9 cellular contexts compared by ENCODE assay signal in the genomic region with DNA sequence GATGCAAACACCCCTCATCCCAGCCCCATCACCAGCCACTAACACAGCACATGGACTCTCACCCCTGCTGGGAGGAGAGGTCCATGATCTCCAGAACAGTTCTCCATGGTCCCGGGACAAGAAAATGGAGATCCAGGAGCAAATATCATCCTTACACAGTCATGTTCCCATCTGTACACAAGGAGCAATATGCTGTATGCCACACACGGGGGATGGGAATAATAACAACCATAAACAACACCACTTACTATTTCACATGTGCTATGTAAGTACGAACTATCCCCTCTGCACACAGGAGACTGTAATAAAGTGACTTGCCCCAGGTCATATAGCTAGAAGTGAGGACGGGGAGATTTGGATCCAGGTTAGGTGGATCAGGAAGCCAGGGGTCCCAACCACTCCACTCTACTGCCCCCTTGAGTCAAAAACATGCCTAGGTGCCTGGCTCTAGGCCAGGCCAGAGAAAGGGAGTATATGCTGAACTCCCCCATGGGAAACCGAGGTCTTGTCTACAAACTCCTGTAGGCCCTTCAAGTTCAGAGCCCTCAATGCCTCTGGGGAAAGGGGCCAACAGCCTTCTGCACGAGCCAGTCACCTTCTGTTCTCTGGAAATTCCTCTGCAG. TPM values are rescaled to one million over a fixed set of nuclear protein-coding genes. Genes with fewer than 3 reads are reported as not detected.
DNase-seq lines count a peak whose midpoint lies in the region; ATAC-seq and TF ChIP-seq lines count a peak whose summit lies in the region.
"Had no signal": no experiment of that assay in that cellular context is flagged by ENCODE, and none has a peak within 500 bp of the region (broad histone marks: within the 10 kb centered on the region; RNA-seq: fewer than 3 reads in every experiment).

No MANE protein-coding gene starts in this region.

- TF ChIP-seq CTCF in BE2C (IDR thresholded peaks at IDR 0.05; ENCODE audit: low read depth, low read length), result peak; percentile 88
- peak; percentile 42 for TF ChIP-seq CTCF in GM20000 (IDR thresholded peaks at IDR 0.05; ENCODE audit: extremely low read depth, missing control alignments)
- peak in 5 of 6 experiments; percentile 6 to 47 (median 43) for TF ChIP-seq CTCF in Peyer's patch (IDR thresholded peaks at IDR 0.05)
- TF ChIP-seq CTCF in endothelial cell (IDR thresholded peaks at IDR 0.05; ENCODE audit: unreplicated experiment), result peak; percentile 50
- peak; percentile 60 for TF ChIP-seq CTCF in neural crest cell (conservative IDR thresholded peaks at IDR 0.05)
- peak in 1 of 2 donors; percentile 30 for TF ChIP-seq CTCF in suprapubic skin (IDR thresholded peaks at IDR 0.05)

- no peaks in the 10 kb centered on the region for H3K9me3 ChIP-seq in BE2C
- no peaks in the 10 kb centered on the region for H3K9me3 ChIP-seq in Peyer's patch
- H3K9me3 ChIP-seq in suprapubic skin, result no peaks in the 10 kb centered on the region

- H3K27ac Mint-ChIP-seq in endothelial cell (ENCODE audit: unreplicated experiment) (no peak overlapping the region), neural crest cell (ENCODE audit: unreplicated experiment) (no peak overlapping the region)

- H3K36me3 ChIP-seq in BE2C (no peaks in the 10 kb centered on the region), Peyer's patch (no peaks in the 10 kb centered on the region), suprapubic skin (no peaks in the 10 kb centered on the region)

- DNase-seq in BE2C (peak; percentile 64), GM20000 (ENCODE audit: low spot score) (no peak), Peyer's patch (peak in 1 of 3 donors; percentile 58), endothelial cell (ENCODE audit: low spot score) (peak; percentile 58), neural crest cell (ENCODE audit: low read depth, low spot score) (no peak), NCI-H1105 (lab: John Stamatoyannopoulos, UW) (no peak), suprapubic skin (ENCODE audit: low spot score in 2 of 2) (no peak)

- H3K27me3 ChIP-seq in BE2C (no peaks in the 10 kb centered on the region), Peyer's patch (no peaks in the 10 kb centered on the region), suprapubic skin (no peaks in the 10 kb centered on the region)

- no peak overlapping the region for H3K4me3 Mint-ChIP-seq in endothelial cell (ENCODE audit: unreplicated experiment)
- no peak overlapping the region for H3K4me3 Mint-ChIP-seq in neural crest cell

- H3K4me1 ChIP-seq in BE2C (peaks cover 8% of the 10 kb centered on the region), Peyer's patch (peaks cover 0 to 5% (median 0%) of the 10 kb centered on the region in 4 donors), suprapubic skin (no peaks in the 10 kb centered on the region)

- no peak for ATAC-seq in HG02885 (IDR thresholded peaks at IDR 0.05; ENCODE audit: poor library complexity, unreplicated experiment)

- no peaks in the 10 kb centered on the region for H3K9me3 Mint-ChIP-seq in endothelial cell (ENCODE audit: unreplicated experiment)
- H3K9me3 Mint-ChIP-seq in neural crest cell, result no peaks in the 10 kb centered on the region

- H3K4me3 ChIP-seq in BE2C (ENCODE audit: low read depth, low read length) (no peak overlapping the region), Peyer's patch (no peak overlapping the region), suprapubic skin (no peak overlapping the region)

- 86% methylated on average over 5 of the region's 6 CpGs for WGBS in suprapubic skin

- H3K36me3 Mint-ChIP-seq in endothelial cell (ENCODE audit: low read depth, unreplicated experiment), result no peaks in the 10 kb centered on the region
- H3K36me3 Mint-ChIP-seq in neural crest cell (ENCODE audit: low read depth), result no peaks in the 10 kb centered on the region

- H3K4me1 Mint-ChIP-seq in endothelial cell (ENCODE audit: unreplicated experiment) (no peaks in the 10 kb centered on the region), neural crest cell (no peaks in the 10 kb centered on the region)

- TF ChIP-seq POLR2A in Peyer's patch (IDR thresholded peaks at IDR 0.05), result no peak
- TF ChIP-seq POLR2A in suprapubic skin (IDR thresholded peaks at IDR 0.05), result no peak

- no peak for TF ChIP-seq EP300 in suprapubic skin (IDR thresholded peaks at IDR 0.05)

- H3K27me3 Mint-ChIP-seq in endothelial cell (ENCODE audit: unreplicated experiment), result no peaks in the 10 kb centered on the region
- no peaks in the 10 kb centered on the region for H3K27me3 Mint-ChIP-seq in neural crest cell (ENCODE audit: low read depth)

- H3K27ac ChIP-seq in Peyer's patch, result no peak overlapping the region
- no peak overlapping the region for H3K27ac ChIP-seq in suprapubic skin
- H3K27ac ChIP-seq: epithelial cell of prostate had no signal

RNA-seq across cellular contexts. Expression of a gene that starts 34.1 kb away (rescaled TPM):
- polyA plus RNA-seq in BE2C (2012; ENCODE audit: insufficient read depth, insufficient read length, low read depth), result 7.2 TPM
- total RNA-seq in Peyer's patch (10 to 100 TPM in 1 of 4 donors, 1 to 10 TPM in 3; 1.5 to 19.8 (median 6.5) TPM), endothelial cell (ENCODE audit: unreplicated experiment) (9.2 TPM), neural crest cell (24.9 and 25.8 TPM in 2 replicates), suprapubic skin (1 to 10 TPM; 2.4 to 6.5 (median 2.8) TPM)

RNA-seq across cellular contexts. Expression of a gene that starts 55.6 kb away (rescaled TPM):
- polyA plus RNA-seq in BE2C (2012; ENCODE audit: insufficient read depth, insufficient read length, low read depth), result 20.9 TPM
- total RNA-seq in Peyer's patch (100 to 1,000 TPM in 1 of 4 donors, 10 to 100 TPM in 3; 64.4 to 129 (median 93.0) TPM), endothelial cell (ENCODE audit: unreplicated experiment) (146 TPM), neural crest cell (155 and 163 TPM in 2 replicates), suprapubic skin (10 to 100 TPM; 71.7 to 91.6 (median 77.1) TPM)

Comparison
In these comparisons a context has a peak if more than half of its experiments do, and no peak if none do; other contexts are left out.
1. DNase-seq: peak in BE2C (single experiment) and endothelial cell (single experiment); none in GM20000 (single experiment), neural crest cell (single experiment), NCI-H1105 (single experiment) and suprapubic skin (0 of 2).